8 cellular contexts compared by ENCODE assay signal in the genomic region with DNA sequence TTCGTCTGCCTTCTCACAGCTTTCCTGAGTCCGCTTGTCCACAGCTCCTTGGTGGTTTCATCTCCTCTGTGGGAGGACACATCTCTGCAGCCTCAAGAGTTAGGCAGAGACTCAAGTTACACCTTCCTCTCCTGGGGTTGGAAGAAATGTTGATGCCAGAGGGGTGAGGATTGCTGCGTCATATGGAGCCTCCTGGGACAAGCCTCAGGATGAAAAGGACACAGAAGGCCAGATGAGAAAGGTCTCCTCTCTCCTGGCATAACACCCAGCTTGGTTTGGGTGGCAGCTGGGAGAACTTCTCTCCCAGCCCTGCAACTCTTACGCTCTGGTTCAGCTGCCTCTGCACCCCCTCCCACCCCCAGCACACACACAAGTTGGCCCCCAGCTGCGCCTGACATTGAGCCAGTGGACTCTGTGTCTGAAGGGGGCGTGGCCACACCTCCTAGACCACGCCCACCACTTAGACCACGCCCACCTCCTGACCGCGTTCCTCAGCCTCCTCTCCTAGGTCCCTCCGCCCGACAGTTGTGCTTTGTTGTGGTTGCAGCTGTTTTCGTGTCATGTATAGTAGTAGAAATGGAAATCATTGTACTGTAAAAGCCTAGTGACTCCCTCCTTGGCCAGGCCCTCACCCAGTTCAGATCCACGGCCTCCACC. TPM values are rescaled to one million over a fixed set of nuclear protein-coding genes. Genes with fewer than 3 reads are reported as not detected.
A peak's percentile ranks its signal among the peaks of the same experiment; 100 is the strongest.
DNase-seq lines count a peak whose midpoint lies in the region; ATAC-seq and TF ChIP-seq lines count a peak whose summit lies in the region.

No MANE protein-coding gene starts in this region.

- no peak overlapping the region for H3K4me3 ChIP-seq in mesendoderm (ENCODE audit: low read length)

- no peak overlapping the region for H3K18ac ChIP-seq in mesendoderm (ENCODE audit: low read length)

- no peak for TF ChIP-seq CTCF in GM10266 (IDR thresholded peaks at IDR 0.05; ENCODE audit: control insufficient read depth, insufficient read depth, low read depth, missing control alignments)

- no peak overlapping the region for H2BK15ac ChIP-seq in mesendoderm (replicated peaks; ENCODE audit: low read depth)

- H3K4me3 Mint-ChIP-seq in stimulated activated naive CD8-positive, alpha-beta T cell treated with anti-CD3 and anti-CD28 coated beads, Interleukin-15, amount 100 ng/mL, for 72 hours, result peak overlapping the region in 1 of 2 donors; percentile 11

- H3K27me3 ChIP-seq in mesendoderm (ENCODE audit: insufficient read depth, low read length, poor library complexity), result no peaks in the 10 kb centered on the region

- TF ChIP-seq POLR2A in GM18505 (IDR thresholded peaks at IDR 0.05; ENCODE audit: borderline replicate concordance, extremely low read depth, insufficient read depth, insufficient read length), result no peak

- no peak overlapping the region for H3K9ac ChIP-seq in mesendoderm (ENCODE audit: low read length)

- H2BK120ac ChIP-seq in mesendoderm (ENCODE audit: low read depth, low read length), result no peak overlapping the region

- H3K79me1 ChIP-seq in mesendoderm (ENCODE audit: low read length), result no peaks in the 10 kb centered on the region

- peaks cover 8% of the 10 kb centered on the region for H3K27me3 Mint-ChIP-seq in stimulated activated naive CD8-positive, alpha-beta T cell treated with anti-CD3 and anti-CD28 coated beads, Interleukin-15, amount 100 ng/mL, for 72 hours

- peak; percentile 95 for ATAC-seq in stimulated activated naive CD8-positive, alpha-beta T cell treated with anti-CD3 and anti-CD28 coated beads, Interleukin-15, amount 100 ng/mL, for 72 hours
- ATAC-seq in HG03108 (IDR thresholded peaks at IDR 0.05; ENCODE audit: unreplicated experiment) (no peak), GM18505 (IDR thresholded peaks at IDR 0.05; ENCODE audit: unreplicated experiment) (no peak)

- peak overlapping the region; percentile 37 for H3K56ac ChIP-seq in mesendoderm (ENCODE audit: low read length)

- no peaks in the 10 kb centered on the region for H3K9me3 Mint-ChIP-seq in stimulated activated naive CD8-positive, alpha-beta T cell treated with anti-CD3 and anti-CD28 coated beads, Interleukin-15, amount 100 ng/mL, for 72 hours

- H3K27ac ChIP-seq in mesendoderm (ENCODE audit: low read depth, low read length), result no peak overlapping the region

- no peak overlapping the region for H2BK5ac ChIP-seq in mesendoderm (ENCODE audit: low read length)

- peaks cover 5% of the 10 kb centered on the region for H3K4me1 ChIP-seq in mesendoderm (ENCODE audit: control insufficient read depth, low read depth, low read length)

- H3K27ac Mint-ChIP-seq in stimulated activated naive CD8-positive, alpha-beta T cell treated with anti-CD3 and anti-CD28 coated beads, Interleukin-15, amount 100 ng/mL, for 72 hours, result peak overlapping the region in 1 of 2 donors; percentile 80

- H3K4ac ChIP-seq in mesendoderm (ENCODE audit: low read depth, low read length), result no peak overlapping the region

- H3K79me2 ChIP-seq in mesendoderm (ENCODE audit: control insufficient read depth, insufficient read depth, low read length), result no peaks in the 10 kb centered on the region

- no peak overlapping the region for H3K4me2 ChIP-seq in mesendoderm (ENCODE audit: low read length)

- no peak overlapping the region for H3K23ac ChIP-seq in mesendoderm (ENCODE audit: low read length)

- no peak overlapping the region for H4K8ac ChIP-seq in mesendoderm (ENCODE audit: low read depth, low read length)

- no CpG with 5 or more reads among the region's 14 CpGs for WGBS in mesendoderm (ENCODE audit: extremely low coverage, insufficient coverage, low lambda C conversion rate)

- no peak overlapping the region for H4K5ac ChIP-seq in mesendoderm (ENCODE audit: low read length)

- no peaks in the 10 kb centered on the region for H3K36me3 ChIP-seq in mesendoderm (ENCODE audit: control insufficient read depth, insufficient read depth, low read length)

- peaks cover 27% of the 10 kb centered on the region for H3K4me1 Mint-ChIP-seq in stimulated activated naive CD8-positive, alpha-beta T cell treated with anti-CD3 and anti-CD28 coated beads, Interleukin-15, amount 100 ng/mL, for 72 hours

- DNase-seq in GM10266 (ENCODE audit: extremely low spot score) (peak; percentile 76), OCI-M1 (lab: John Stamatoyannopoulos, UW) (peak; percentile 93), mesendoderm (peak; percentile 78), NCI-H1694 (lab: John Stamatoyannopoulos, UW) (no peak)
- DNase-seq in activated T-cell treated with anti-CD3 and anti-CD28 coated beads, Interleukin-2, amount 50 U/mL, for 48 hours, result peak; percentile 87 to 88
- DNase-seq in stimulated activated naive CD8-positive, alpha-beta T cell treated with anti-CD3 and anti-CD28 coated beads, Interleukin-15, amount 100 ng/mL, for 72 hours, result peak; percentile 81 to 84

- no peak overlapping the region for H2AK5ac ChIP-seq in mesendoderm (ENCODE audit: low read length)

RNA-seq across cellular contexts. Expression of a gene that starts 11.7 kb away (rescaled TPM):
- 0.81 TPM for polyA plus RNA-seq in mesendoderm (2013, experiment 1 of 2)
- 0.85 TPM for polyA plus RNA-seq in mesendoderm (2013, experiment 2 of 2)
